Comparison of ENCODE assay signal across 26 cellular contexts in the genomic region with DNA sequence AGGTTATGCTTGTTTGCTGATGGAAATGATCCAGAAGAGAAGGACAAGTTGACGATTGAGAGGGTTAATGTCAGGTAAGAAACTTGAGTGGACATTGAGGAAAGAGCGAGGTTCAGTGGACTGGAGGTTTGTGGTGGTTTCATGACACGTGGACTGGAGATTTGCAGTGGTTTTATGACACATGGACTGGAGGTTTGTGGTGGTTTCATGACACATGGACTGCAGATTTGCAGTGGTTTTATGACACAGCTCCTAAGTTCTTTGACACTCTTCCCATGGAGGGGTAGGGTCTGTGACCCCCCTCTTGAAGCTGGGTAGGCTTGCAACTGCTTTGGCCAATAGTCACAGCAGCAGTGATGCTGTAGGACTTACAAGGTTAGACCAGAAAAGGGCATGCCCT. TPM values are rescaled to one million over a fixed set of nuclear protein-coding genes. Genes with fewer than 3 reads are reported as not detected.
DNase-seq lines count a peak whose midpoint lies in the region; ATAC-seq, FAIRE-seq and TF ChIP-seq lines count a peak whose summit lies in the region.
"Had no signal": no experiment of that assay in that cellular context is flagged by ENCODE, and none has a peak within 500 bp of the region (broad histone marks: within the 10 kb centered on the region; RNA-seq: fewer than 3 reads in every experiment).

No MANE protein-coding gene starts in this region.

- peak overlapping the region; percentile 65 for H3K27ac Mint-ChIP-seq in T-helper 17 cell
- no peak overlapping the region for H3K27ac Mint-ChIP-seq in activated naive CD8-positive, alpha-beta T cell treated with anti-CD3 and anti-CD28 coated beads, Interleukin-2, amount 50 U/mL, for 24 hours
- H3K27ac Mint-ChIP-seq: CD4-positive, alpha-beta T cell; GM23338; H9 had no signal

- H3K9me3 ChIP-seq in HepG2 (ENCODE audit: low read length) (no peaks in the 10 kb centered on the region), right lobe of liver (no peaks in the 10 kb centered on the region), T-helper 17 cell (ENCODE audit: control insufficient read depth, low read length, poor library complexity, severe bottlenecking) (no peaks in the 10 kb centered on the region)
- H3K9me3 ChIP-seq: MG63 had no signal

- no peak for TF ChIP-seq POLR2A in HepG2 (IDR thresholded peaks at IDR 0.05; ENCODE audit: insufficient read depth in 1 of 2, low read depth in 2 of 2, low read length in 2 of 2)
- TF ChIP-seq POLR2A in right lobe of liver (IDR thresholded peaks at IDR 0.05): no peak

- no peak for FAIRE-seq in HepG2 (lab: Jason Lieb, UNC)
- FAIRE-seq: A204.1 had no signal

- TF ChIP-seq RAD21 in HepG2 (CRISPR knock-in tag; IDR thresholded peaks at IDR 0.05): no peak

- H3K27me3 ChIP-seq in HepG2 (ENCODE audit: control insufficient read depth in 1 of 2, insufficient read depth in 2 of 2, low read length in 2 of 2): peaks cover 0 to 2% of the 10 kb centered on the region in 2 experiments; a peak in 1 of 5 replicates
- peaks cover 0 to 6% of the 10 kb centered on the region in 2 donors for H3K27me3 ChIP-seq in right lobe of liver

- BruUV-seq in HepG2 (replicated peaks; lab: Mats Ljungman, UMichigan): no TSS peak

- H3K9ac ChIP-seq in HepG2 (ENCODE audit: insufficient read depth, low read depth, low read length): no peak overlapping the region
- H3K9ac ChIP-seq: BLaER1 treated with 17β-estradiol and CSF1 and Interleukin-3, amounts not matched to agents 10 nM and 100 nM had no signal

- TF ChIP-seq CTCF in HepG2 (CRISPR knock-in tag; IDR thresholded peaks at IDR 0.05): no peak
- TF ChIP-seq CTCF in right lobe of liver (IDR thresholded peaks at IDR 0.05): no peak

- in situ Hi-C loops in HepG2 (cut with HindIII; ENCODE audit: extremely low pct_ligation_motif_present, low pct_unique_long_range_greater_than_20kb): no loop called here

- H3K4me1 ChIP-seq in HepG2 (ENCODE audit: insufficient read depth, low read length) (peaks cover 6% of the 10 kb centered on the region), right lobe of liver (peaks cover 0 to 4% (median 0%) of the 10 kb centered on the region in 4 donors)
- H3K4me1 ChIP-seq: BLaER1 treated with 17β-estradiol and CSF1 and Interleukin-3, amounts not matched to agents 10 nM and 100 nM had no signal

- no peak overlapping the region for H3K4me2 ChIP-seq in HepG2 (ENCODE audit: low read depth, low read length)
- H3K4me2 ChIP-seq: BLaER1 treated with 17β-estradiol and CSF1 and Interleukin-3, amounts not matched to agents 10 nM and 100 nM; GM23338; PC-9 had no signal

- H3K4me3 ChIP-seq in HepG2 (replicated peaks in 1 of 3; ENCODE audit: insufficient read depth in 1 of 3, low read depth in 2 of 3, low read length in 3 of 3): no peak overlapping the region
- no peak overlapping the region for H3K4me3 ChIP-seq in right lobe of liver
- H3K4me3 ChIP-seq: BLaER1 treated with 17β-estradiol and CSF1 and Interleukin-3, amounts not matched to agents 10 nM and 100 nM; GM23338; MG63; PC-9 had no signal

- WGBS in HepG2 (ENCODE audit: low lambda C conversion rate): 42% methylated on average over 3 of the region's 3 CpGs
- whole genome bisulfite sequencing in right lobe of liver (ENCODE audit: insufficient coverage, low coverage, low lambda C conversion rate, missing lambda C conversion rate): 87% methylated on average over 3 of the region's 3 CpGs

- no peak for ATAC-seq in HepG2
- ATAC-seq in right lobe of liver: no peak
- no peak for ATAC-seq in T-helper 17 cell
- ATAC-seq in activated naive CD8-positive, alpha-beta T cell treated with anti-CD3 and anti-CD28 coated beads, Interleukin-2, amount 50 U/mL, for 24 hours: no peak
- ATAC-seq: GM23338 had no signal

- H3K27ac ChIP-seq in HepG2 (ENCODE audit: extremely low read length, insufficient read depth, low read length) (no peak overlapping the region), right lobe of liver (no peak overlapping the region)
- H3K27ac ChIP-seq: BLaER1 treated with 17β-estradiol and CSF1 and Interleukin-3, amounts not matched to agents 10 nM and 100 nM; PC-9 had no signal

- intact Hi-C loops in HepG2 (cut with micrococcal nuclease; ENCODE audit: unreplicated experiment) (no loop called here), right lobe of liver (cut with DNase I) (no loop called here)

- no peaks in the 10 kb centered on the region for H3K9me3 Mint-ChIP-seq in activated naive CD8-positive, alpha-beta T cell treated with anti-CD3 and anti-CD28 coated beads, Interleukin-2, amount 50 U/mL, for 24 hours
- H3K9me3 Mint-ChIP-seq: CD4-positive, alpha-beta T cell; H9 had no signal

- H3K4me3 Mint-ChIP-seq in T-helper 17 cell: no peak overlapping the region
- H3K4me3 Mint-ChIP-seq in activated naive CD8-positive, alpha-beta T cell treated with anti-CD3 and anti-CD28 coated beads, Interleukin-2, amount 50 U/mL, for 24 hours: no peak overlapping the region
- H3K4me3 Mint-ChIP-seq: CD4-positive, alpha-beta T cell; GM23338; H9 had no signal

- no peaks in the 10 kb centered on the region for H3K79me2 ChIP-seq in HepG2 (ENCODE audit: insufficient read depth, low read length)

- no peaks in the 10 kb centered on the region; the same call in 1 of the 2 replicates for H4K20me1 ChIP-seq in HepG2 (ENCODE audit: insufficient read depth, low read length)

- H3K27me3 Mint-ChIP-seq in T-helper 17 cell: peaks cover 16% of the 10 kb centered on the region
- peaks cover 11% of the 10 kb centered on the region for H3K27me3 Mint-ChIP-seq in activated naive CD8-positive, alpha-beta T cell treated with anti-CD3 and anti-CD28 coated beads, Interleukin-2, amount 50 U/mL, for 24 hours

- POLR2A ChIA-PET in HepG2 (lab: Yijun Ruan, JAX): no interaction called here

- peaks cover 4% of the 10 kb centered on the region for H3K4me1 Mint-ChIP-seq in T-helper 17 cell
- H3K4me1 Mint-ChIP-seq in activated naive CD8-positive, alpha-beta T cell treated with anti-CD3 and anti-CD28 coated beads, Interleukin-2, amount 50 U/mL, for 24 hours: no peaks in the 10 kb centered on the region

- no peak for TF ChIP-seq EP300 in HepG2 (IDR thresholded peaks at IDR 0.05; ENCODE audit: low read depth in 2 of 2, low read length in 2 of 2)
- TF ChIP-seq EP300 in HepG2 (CRISPR knock-in tag; IDR thresholded peaks at IDR 0.05; ENCODE audit: borderline replicate concordance): no peak

- CTCF ChIA-PET in HepG2 (lab: Yijun Ruan, JAX; ENCODE audit: low intra/inter-chr PET ratio, low total read pairs): interaction anchor here (0.6 kb wide), 1 partner anchor 10 kb away, joined by 3 read pairs; no protein-coding TSS in a partner anchor

- H2AFZ ChIP-seq in HepG2 (ENCODE audit: low read length): no peak overlapping the region
- H2AFZ ChIP-seq: GM23338, PC-9 had no signal

- H3K36me3 ChIP-seq in HepG2 (replicated peaks in 1 of 2; ENCODE audit: control insufficient read depth in 1 of 2, insufficient read depth in 2 of 2, low read length in 2 of 2) (no peaks in the 10 kb centered on the region), right lobe of liver (no peaks in the 10 kb centered on the region)
- H3K36me3 ChIP-seq: BLaER1 treated with 17β-estradiol and CSF1 and Interleukin-3, amounts not matched to agents 10 nM and 100 nM; MG63 had no signal

- no peaks in the 10 kb centered on the region for H3K36me3 Mint-ChIP-seq in T-helper 17 cell (ENCODE audit: low read depth)
- H3K36me3 Mint-ChIP-seq in activated naive CD8-positive, alpha-beta T cell treated with anti-CD3 and anti-CD28 coated beads, Interleukin-2, amount 50 U/mL, for 24 hours (ENCODE audit: low read depth): peaks cover 4% of the 10 kb centered on the region

- DNase-seq in HepG2 (ENCODE audit: low spot score) (no peak), right lobe of liver (no peak), T-helper 17 cell (no peak), myocyte (ENCODE audit: low read depth) (peak; percentile 45), OCI-M2 (lab: John Stamatoyannopoulos, UW; ENCODE audit: unreplicated experiment) (no peak), SKM-1 treated with dmso at 0.1 percent for 144 hours (lab: John Stamatoyannopoulos, UW; ENCODE audit: unreplicated experiment) (no peak)
- DNase-seq in activated naive CD8-positive, alpha-beta T cell treated with anti-CD3 and anti-CD28 coated beads, Interleukin-2, amount 50 U/mL, for 24 hours: no peak
- DNase-seq: AML-193; CD4-positive, alpha-beta T cell; DMS53; H9; IMR-90; KG1; MG63; NCI-H2029; NCI-H446; NCI-H524 treated with DMSO at 0.1 percent for 48 hours; NCI-H82; NK-92 treated with Interleukin-12 subunit alpha and Interleukin-12 subunit beta, amount 100 ng/mL, for 24 hours; PC-9; SHP77 treated with DMSO at 0.1 percent for 48 hours had no signal

RNA-seq across cellular contexts. Expression of a gene that starts 5.4 kb away (rescaled TPM):
- total RNA-seq in HepG2 (2016; rRNA removed; fragmentation: Illumina TruSeq; extraction: Trizol) (2.1 and 2.6 TPM in 2 replicates), right lobe of liver (1 to 10 TPM in 1 of 6 experiments, under 1 TPM in 5; 0.15 to 1.7 (median 0.45) TPM), T-helper 17 cell (under 1 TPM; 0.08 to 0.17 TPM), myocyte (0.16 and 0.36 TPM in 2 replicates)
- total RNA-seq in HepG2 (2016; cell fraction: cytosol; rRNA removed; fragmentation: Illumina TruSeq; extraction: Trizol; ENCODE audit: low read depth): 0.10 and 0.18 TPM in 2 replicates
- total RNA-seq in HepG2 (2016; cell fraction: insoluble cytoplasmic fraction; rRNA removed; fragmentation: Illumina TruSeq; extraction: Trizol): 1.6 and 2.3 TPM in 2 replicates
- total RNA-seq in HepG2 (2016; cell fraction: membrane; rRNA removed; fragmentation: Illumina TruSeq; extraction: Trizol): 0.65 and 0.77 TPM in 2 replicates
- 1.8 and 2.3 TPM in 2 replicates for total RNA-seq in HepG2 (2016; cell fraction: nucleus; rRNA removed; fragmentation: Illumina TruSeq; extraction: Trizol)
- 1.3 and 2.2 TPM in 2 replicates for polyA plus RNA-seq in HepG2 (2011; rRNA removed)
- polyA plus RNA-seq in HepG2 (2011; cell fraction: cytosol; rRNA removed): 1.2 TPM in 2 replicates
- 4.1 and 4.5 TPM in 2 replicates for polyA plus RNA-seq in HepG2 (2011; cell fraction: nucleus; rRNA removed)
- 0.87 and 1.2 TPM in 2 replicates for polyA plus RNA-seq in HepG2 (2012)
- polyA plus RNA-seq in HepG2 (2016; cell fraction: cytosol; fragmentation: Illumina TruSeq; extraction: Trizol; ENCODE audit: low read depth): 0.20 TPM in 2 replicates
- polyA plus RNA-seq in HepG2 (2016; cell fraction: insoluble cytoplasmic fraction; fragmentation: Illumina TruSeq; extraction: Trizol; ENCODE audit: low read depth): 1.7 and 2.3 TPM in 2 replicates
- 0.47 and 0.71 TPM in 2 replicates for polyA plus RNA-seq in HepG2 (2016; cell fraction: membrane; fragmentation: Illumina TruSeq; extraction: Trizol; ENCODE audit: low read depth)
- polyA plus RNA-seq in HepG2 (2016; cell fraction: nucleus; fragmentation: Illumina TruSeq; extraction: Trizol; ENCODE audit: insufficient read depth, low read depth): 3.0 and 3.2 TPM in 2 replicates
- polyA minus RNA-seq in HepG2 (2011; rRNA and poly(A)+ RNA removed; ENCODE audit: low replicate concordance): 3.4 TPM in 1 of 2 replicates, not detected in the other
- polyA minus RNA-seq in HepG2 (2011; cell fraction: cytosol; rRNA and poly(A)+ RNA removed): 1.5 and 2.2 TPM in 2 replicates
- polyA minus RNA-seq in HepG2 (2011; cell fraction: nucleus; rRNA and poly(A)+ RNA removed): 1.4 and 1.5 TPM in 2 replicates
- polyA plus RNA-seq in myocyte (2012): 0.24 TPM

RNA-seq across cellular contexts. Expression of a gene that starts 12.5 kb away (rescaled TPM):
- 9.9 and 24.5 TPM in 2 replicates for total RNA-seq in HepG2 (2016; rRNA removed; fragmentation: Illumina TruSeq; extraction: Trizol)
- total RNA-seq in HepG2 (2016; cell fraction: cytosol; rRNA removed; fragmentation: Illumina TruSeq; extraction: Trizol; ENCODE audit: low read depth): 17.8 and 21.3 TPM in 2 replicates
- total RNA-seq in HepG2 (2016; cell fraction: insoluble cytoplasmic fraction; rRNA removed; fragmentation: Illumina TruSeq; extraction: Trizol): 10.7 and 27.7 TPM in 2 replicates
- 16.6 and 17.3 TPM in 2 replicates for total RNA-seq in HepG2 (2016; cell fraction: membrane; rRNA removed; fragmentation: Illumina TruSeq; extraction: Trizol)
- 27.3 and 33.6 TPM in 2 replicates for total RNA-seq in HepG2 (2016; cell fraction: nucleus; rRNA removed; fragmentation: Illumina TruSeq; extraction: Trizol)
- 42.7 and 43.1 TPM in 2 replicates for polyA plus RNA-seq in HepG2 (2011; rRNA removed)
- polyA plus RNA-seq in HepG2 (2011; cell fraction: cytosol; rRNA removed): 11.7 and 13.0 TPM in 2 replicates
- 163 and 176 TPM in 2 replicates for polyA plus RNA-seq in HepG2 (2011; cell fraction: nucleus; rRNA removed)
- 20.9 and 22.0 TPM in 2 replicates for polyA plus RNA-seq in HepG2 (2012)
- 10.7 and 12.5 TPM in 2 replicates for polyA plus RNA-seq in HepG2 (2016; cell fraction: cytosol; fragmentation: Illumina TruSeq; extraction: Trizol; ENCODE audit: low read depth)
- 10.1 and 10.6 TPM in 2 replicates for polyA plus RNA-seq in HepG2 (2016; cell fraction: insoluble cytoplasmic fraction; fragmentation: Illumina TruSeq; extraction: Trizol; ENCODE audit: low read depth)
- 12.3 and 13.1 TPM in 2 replicates for polyA plus RNA-seq in HepG2 (2016; cell fraction: membrane; fragmentation: Illumina TruSeq; extraction: Trizol; ENCODE audit: low read depth)
- polyA plus RNA-seq in HepG2 (2016; cell fraction: nucleus; fragmentation: Illumina TruSeq; extraction: Trizol; ENCODE audit: insufficient read depth, low read depth): 91.8 and 97.4 TPM in 2 replicates
- 12.9 and 13.6 TPM in 2 replicates for polyA minus RNA-seq in HepG2 (2011; rRNA and poly(A)+ RNA removed; ENCODE audit: low replicate concordance)
- 3.1 TPM in 2 replicates for polyA minus RNA-seq in HepG2 (2011; cell fraction: cytosol; rRNA and poly(A)+ RNA removed)
- polyA minus RNA-seq in HepG2 (2011; cell fraction: nucleus; rRNA and poly(A)+ RNA removed): 20.0 and 26.5 TPM in 2 replicates
- 10 to 100 TPM; 10.9 to 43.4 (median 26.7) TPM for total RNA-seq in right lobe of liver
- total RNA-seq in T-helper 17 cell: 100 to 1,000 TPM; 133 to 181 TPM
- 42.7 and 47.0 TPM in 2 replicates for total RNA-seq in myocyte
- 41.8 TPM for polyA plus RNA-seq in myocyte (2012)

RNA-seq across cellular contexts. Expression of a gene that starts 17.0 kb away (rescaled TPM):
- total RNA-seq in HepG2 (2016; rRNA removed; fragmentation: Illumina TruSeq; extraction: Trizol): 2.3 and 9.2 TPM in 2 replicates
- total RNA-seq in HepG2 (2016; cell fraction: cytosol; rRNA removed; fragmentation: Illumina TruSeq; extraction: Trizol; ENCODE audit: low read depth): 0.91 and 1.5 TPM in 2 replicates
- total RNA-seq in HepG2 (2016; cell fraction: insoluble cytoplasmic fraction; rRNA removed; fragmentation: Illumina TruSeq; extraction: Trizol): 1.4 and 10.1 TPM in 2 replicates
- total RNA-seq in HepG2 (2016; cell fraction: membrane; rRNA removed; fragmentation: Illumina TruSeq; extraction: Trizol): 1.9 and 2.4 TPM in 2 replicates
- 11.6 and 16.2 TPM in 2 replicates for total RNA-seq in HepG2 (2016; cell fraction: nucleus; rRNA removed; fragmentation: Illumina TruSeq; extraction: Trizol)
- 19.5 and 26.5 TPM in 2 replicates for polyA plus RNA-seq in HepG2 (2011; rRNA removed)
- polyA plus RNA-seq in HepG2 (2011; cell fraction: cytosol; rRNA removed): 4.5 and 5.2 TPM in 2 replicates
- polyA plus RNA-seq in HepG2 (2011; cell fraction: nucleus; rRNA removed): 177 and 200 TPM in 2 replicates
- polyA plus RNA-seq in HepG2 (2012): 15.0 and 23.3 TPM in 2 replicates
- 0.49 and 0.80 TPM in 2 replicates for polyA plus RNA-seq in HepG2 (2016; cell fraction: cytosol; fragmentation: Illumina TruSeq; extraction: Trizol; ENCODE audit: low read depth)
- 2.0 and 2.6 TPM in 2 replicates for polyA plus RNA-seq in HepG2 (2016; cell fraction: insoluble cytoplasmic fraction; fragmentation: Illumina TruSeq; extraction: Trizol; ENCODE audit: low read depth)
- 1.7 and 2.0 TPM in 2 replicates for polyA plus RNA-seq in HepG2 (2016; cell fraction: membrane; fragmentation: Illumina TruSeq; extraction: Trizol; ENCODE audit: low read depth)
- 62.6 and 63.1 TPM in 2 replicates for polyA plus RNA-seq in HepG2 (2016; cell fraction: nucleus; fragmentation: Illumina TruSeq; extraction: Trizol; ENCODE audit: insufficient read depth, low read depth)
- 7.0 and 8.4 TPM in 2 replicates for polyA minus RNA-seq in HepG2 (2011; rRNA and poly(A)+ RNA removed; ENCODE audit: low replicate concordance)
- polyA minus RNA-seq in HepG2 (2011; cell fraction: cytosol; rRNA and poly(A)+ RNA removed): 0.79 and 1.7 TPM in 2 replicates
- polyA minus RNA-seq in HepG2 (2011; cell fraction: nucleus; rRNA and poly(A)+ RNA removed): 21.3 and 22.5 TPM in 2 replicates
- total RNA-seq in right lobe of liver: 10 to 100 TPM in 5 of 6 experiments, 1 to 10 TPM in 1; 3.8 to 30.7 (median 13.0) TPM
- total RNA-seq in T-helper 17 cell: 10 to 100 TPM; 40.0 to 59.5 TPM
- total RNA-seq in myocyte: 3.9 and 11.5 TPM in 2 replicates
- 17.2 TPM for polyA plus RNA-seq in myocyte (2012)

RNA-seq across cellular contexts. Expression of a gene that starts 32.5 kb away (rescaled TPM):
- not detected in 2 replicates for total RNA-seq in HepG2 (2016; rRNA removed; fragmentation: Illumina TruSeq; extraction: Trizol)
- total RNA-seq in HepG2 (2016; cell fraction: cytosol; rRNA removed; fragmentation: Illumina TruSeq; extraction: Trizol; ENCODE audit: low read depth): not detected in 2 replicates
- total RNA-seq in HepG2 (2016; cell fraction: insoluble cytoplasmic fraction; rRNA removed; fragmentation: Illumina TruSeq; extraction: Trizol): not detected in 2 replicates
- total RNA-seq in HepG2 (2016; cell fraction: membrane; rRNA removed; fragmentation: Illumina TruSeq; extraction: Trizol): not detected in 2 replicates
- total RNA-seq in HepG2 (2016; cell fraction: nucleus; rRNA removed; fragmentation: Illumina TruSeq; extraction: Trizol): not detected in 2 replicates
- polyA plus RNA-seq in HepG2 (2011; rRNA removed): 0.29 TPM in 1 of 2 replicates, not detected in the other
- polyA plus RNA-seq in HepG2 (2011; cell fraction: cytosol; rRNA removed): 0.27 TPM in 1 of 2 replicates, not detected in the other
- polyA plus RNA-seq in HepG2 (2011; cell fraction: nucleus; rRNA removed): not detected in 2 replicates
- polyA plus RNA-seq in HepG2 (2012): not detected in 2 replicates
- not detected in 2 replicates for polyA plus RNA-seq in HepG2 (2016; cell fraction: cytosol; fragmentation: Illumina TruSeq; extraction: Trizol; ENCODE audit: low read depth)
- not detected in 2 replicates for polyA plus RNA-seq in HepG2 (2016; cell fraction: insoluble cytoplasmic fraction; fragmentation: Illumina TruSeq; extraction: Trizol; ENCODE audit: low read depth)
- not detected in 2 replicates for polyA plus RNA-seq in HepG2 (2016; cell fraction: membrane; fragmentation: Illumina TruSeq; extraction: Trizol; ENCODE audit: low read depth)
- polyA plus RNA-seq in HepG2 (2016; cell fraction: nucleus; fragmentation: Illumina TruSeq; extraction: Trizol; ENCODE audit: insufficient read depth, low read depth): not detected in 2 replicates
- polyA minus RNA-seq in HepG2 (2011; rRNA and poly(A)+ RNA removed; ENCODE audit: low replicate concordance): not detected in 2 replicates
- polyA minus RNA-seq in HepG2 (2011; cell fraction: cytosol; rRNA and poly(A)+ RNA removed): not detected in 2 replicates
- not detected in 2 replicates for polyA minus RNA-seq in HepG2 (2011; cell fraction: nucleus; rRNA and poly(A)+ RNA removed)
- total RNA-seq in right lobe of liver: 1 to 10 TPM in 2 of 6 experiments, not detected in 4; 3.3 to 4.7 TPM
- total RNA-seq in T-helper 17 cell: not detected
- total RNA-seq in myocyte: not detected in 2 replicates
- 0.21 TPM for polyA plus RNA-seq in myocyte (2012)
- total RNA-seq: CD4-positive, alpha-beta T cell; G401; GM23338; IMR-90; PC-9 had no signal
- polyA plus RNA-seq: AG04450, GM23338, IMR-90 had no signal

RNA-seq across cellular contexts. Expression of a gene that starts 32.8 kb away (rescaled TPM):
- total RNA-seq in HepG2 (2016; rRNA removed; fragmentation: Illumina TruSeq; extraction: Trizol) (3.8 and 9.0 TPM in 2 replicates), right lobe of liver (10 to 100 TPM; 20.8 to 47.3 (median 38.6) TPM), T-helper 17 cell (10 to 100 TPM; 59.4 to 64.0 TPM), myocyte (30.5 and 37.4 TPM in 2 replicates)
- 1.6 and 2.0 TPM in 2 replicates for total RNA-seq in HepG2 (2016; cell fraction: cytosol; rRNA removed; fragmentation: Illumina TruSeq; extraction: Trizol; ENCODE audit: low read depth)
- 3.7 and 9.9 TPM in 2 replicates for total RNA-seq in HepG2 (2016; cell fraction: insoluble cytoplasmic fraction; rRNA removed; fragmentation: Illumina TruSeq; extraction: Trizol)
- total RNA-seq in HepG2 (2016; cell fraction: membrane; rRNA removed; fragmentation: Illumina TruSeq; extraction: Trizol): 2.6 and 3.5 TPM in 2 replicates
- total RNA-seq in HepG2 (2016; cell fraction: nucleus; rRNA removed; fragmentation: Illumina TruSeq; extraction: Trizol): 11.3 and 13.3 TPM in 2 replicates
- 11.5 and 19.0 TPM in 2 replicates for polyA plus RNA-seq in HepG2 (2011; rRNA removed)
- 5.2 and 7.9 TPM in 2 replicates for polyA plus RNA-seq in HepG2 (2011; cell fraction: cytosol; rRNA removed)
- polyA plus RNA-seq in HepG2 (2011; cell fraction: nucleus; rRNA removed): 58.3 and 62.0 TPM in 2 replicates
- polyA plus RNA-seq in HepG2 (2012): 11.0 and 15.5 TPM in 2 replicates
- 2.4 and 2.9 TPM in 2 replicates for polyA plus RNA-seq in HepG2 (2016; cell fraction: cytosol; fragmentation: Illumina TruSeq; extraction: Trizol; ENCODE audit: low read depth)
- 4.2 and 5.5 TPM in 2 replicates for polyA plus RNA-seq in HepG2 (2016; cell fraction: insoluble cytoplasmic fraction; fragmentation: Illumina TruSeq; extraction: Trizol; ENCODE audit: low read depth)
- polyA plus RNA-seq in HepG2 (2016; cell fraction: membrane; fragmentation: Illumina TruSeq; extraction: Trizol; ENCODE audit: low read depth): 3.1 and 3.4 TPM in 2 replicates
- 25.4 and 29.9 TPM in 2 replicates for polyA plus RNA-seq in HepG2 (2016; cell fraction: nucleus; fragmentation: Illumina TruSeq; extraction: Trizol; ENCODE audit: insufficient read depth, low read depth)
- 2.0 and 19.4 TPM in 2 replicates for polyA minus RNA-seq in HepG2 (2011; rRNA and poly(A)+ RNA removed; ENCODE audit: low replicate concordance)
- polyA minus RNA-seq in HepG2 (2011; cell fraction: cytosol; rRNA and poly(A)+ RNA removed): 6.5 and 8.6 TPM in 2 replicates
- polyA minus RNA-seq in HepG2 (2011; cell fraction: nucleus; rRNA and poly(A)+ RNA removed): 7.1 and 7.6 TPM in 2 replicates
- polyA plus RNA-seq in myocyte (2012): 50.4 TPM
